Comparison of ENCODE assay signal across 3 cellular contexts in the genomic region with DNA sequence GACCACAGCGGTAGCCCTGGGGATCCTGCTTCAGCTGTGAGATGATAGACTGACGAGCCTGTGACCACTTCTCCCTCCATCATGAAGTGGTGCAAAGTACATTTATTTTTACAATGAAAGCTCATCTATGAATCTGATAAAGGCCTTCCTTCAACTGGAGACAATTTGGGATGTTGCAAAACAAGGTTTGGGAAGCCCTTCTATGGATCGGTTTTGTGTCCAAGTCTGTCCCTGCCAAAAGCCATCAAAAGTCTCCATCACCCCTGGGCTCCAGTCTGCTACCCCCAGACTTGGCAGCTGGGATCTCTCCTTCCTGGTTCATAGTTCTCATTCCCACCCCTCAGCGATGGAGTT.
TF ChIP-seq lines count a peak whose summit lies in the region.

No MANE protein-coding gene starts in this region.

TF ChIP-seq in SK-N-SH, 30 proteins besides CTCF, POLR2A, EP300 and RAD21:
- peak; percentile 1; the same call in 1 of the 2 replicates for TF ChIP-seq JUND (IDR thresholded peaks at IDR 0.05)
- peak; percentile 23; the same call in 1 of the 2 replicates for TF ChIP-seq POLR2AphosphoS5 (IDR thresholded peaks at IDR 0.05; ENCODE audit: low read depth, low read length)
- TF ChIP-seq, protein P1, sequence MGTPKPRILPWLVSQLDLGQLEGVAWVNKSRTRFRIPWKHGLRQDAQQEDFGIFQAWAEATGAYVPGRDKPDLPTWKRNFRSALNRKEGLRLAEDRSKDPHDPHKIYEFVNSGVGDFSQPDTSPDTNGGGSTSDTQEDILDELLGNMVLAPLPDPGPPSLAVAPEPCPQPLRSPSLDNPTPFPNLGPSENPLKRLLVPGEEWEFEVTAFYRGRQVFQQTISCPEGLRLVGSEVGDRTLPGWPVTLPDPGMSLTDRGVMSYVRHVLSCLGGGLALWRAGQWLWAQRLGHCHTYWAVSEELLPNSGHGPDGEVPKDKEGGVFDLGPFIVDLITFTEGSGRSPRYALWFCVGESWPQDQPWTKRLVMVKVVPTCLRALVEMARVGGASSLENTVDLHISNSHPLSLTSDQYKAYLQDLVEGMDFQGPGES (IDR thresholded peaks at IDR 0.05; ENCODE audit: low read depth, low read length), result no peak
- TF ChIP-seq RCOR1 (IDR thresholded peaks at IDR 0.05; ENCODE audit: low read length), result no peak
- TF ChIP-seq, protein P2, sequence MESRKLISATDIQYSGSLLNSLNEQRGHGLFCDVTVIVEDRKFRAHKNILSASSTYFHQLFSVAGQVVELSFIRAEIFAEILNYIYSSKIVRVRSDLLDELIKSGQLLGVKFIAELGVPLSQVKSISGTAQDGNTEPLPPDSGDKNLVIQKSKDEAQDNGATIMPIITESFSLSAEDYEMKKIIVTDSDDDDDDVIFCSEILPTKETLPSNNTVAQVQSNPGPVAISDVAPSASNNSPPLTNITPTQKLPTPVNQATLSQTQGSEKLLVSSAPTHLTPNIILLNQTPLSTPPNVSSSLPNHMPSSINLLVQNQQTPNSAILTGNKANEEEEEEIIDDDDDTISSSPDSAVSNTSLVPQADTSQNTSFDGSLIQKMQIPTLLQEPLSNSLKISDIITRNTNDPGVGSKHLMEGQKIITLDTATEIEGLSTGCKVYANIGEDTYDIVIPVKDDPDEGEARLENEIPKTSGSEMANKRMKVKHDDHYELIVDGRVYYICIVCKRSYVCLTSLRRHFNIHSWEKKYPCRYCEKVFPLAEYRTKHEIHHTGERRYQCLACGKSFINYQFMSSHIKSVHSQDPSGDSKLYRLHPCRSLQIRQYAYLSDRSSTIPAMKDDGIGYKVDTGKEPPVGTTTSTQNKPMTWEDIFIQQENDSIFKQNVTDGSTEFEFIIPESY (IDR thresholded peaks at IDR 0.05; ENCODE audit: borderline replicate concordance, low read depth), result peak; percentile 18; the same call in 1 of the 2 replicates
- 0 out of 2 replicates have a peak, but pooled peaks have one; percentile 7 for TF ChIP-seq SIN3A (IDR thresholded peaks at IDR 0.05; ENCODE audit: borderline replicate concordance, low read depth, low read length)

TF ChIP-seq in SK-N-SH treated with all-trans-retinoic acid at 6 μM for 48 hours, 23 proteins besides CTCF, POLR2A, EP300 and RAD21:
- TF ChIP-seq ZNF8 (CRISPR knock-in tag; IDR thresholded peaks at IDR 0.05) (no peak), ISL1 (CRISPR knock-in tag; IDR thresholded peaks at IDR 0.05) (no peak), ARNTL (CRISPR knock-in tag; IDR thresholded peaks at IDR 0.05; ENCODE audit: borderline replicate concordance, low read depth) (no peak), ZFP30 (CRISPR knock-in tag; IDR thresholded peaks at IDR 0.05) (no peak), OSR1 (CRISPR knock-in tag; IDR thresholded peaks at IDR 0.05) (no peak), ZNF565 (CRISPR knock-in tag; conservative IDR thresholded peaks at IDR 0.05; ENCODE audit: low read depth) (no peak), ESRRG (CRISPR knock-in tag; IDR thresholded peaks at IDR 0.05) (no peak), GLIS3 (CRISPR knock-in tag; IDR thresholded peaks at IDR 0.05) (no peak), RARB (CRISPR knock-in tag; IDR thresholded peaks at IDR 0.05) (no peak), SNAI2 (CRISPR knock-in tag; IDR thresholded peaks at IDR 0.05) (no peak), ZNF70 (CRISPR knock-in tag; IDR thresholded peaks at IDR 0.05) (no peak)
- TF ChIP-seq, protein P3, sequence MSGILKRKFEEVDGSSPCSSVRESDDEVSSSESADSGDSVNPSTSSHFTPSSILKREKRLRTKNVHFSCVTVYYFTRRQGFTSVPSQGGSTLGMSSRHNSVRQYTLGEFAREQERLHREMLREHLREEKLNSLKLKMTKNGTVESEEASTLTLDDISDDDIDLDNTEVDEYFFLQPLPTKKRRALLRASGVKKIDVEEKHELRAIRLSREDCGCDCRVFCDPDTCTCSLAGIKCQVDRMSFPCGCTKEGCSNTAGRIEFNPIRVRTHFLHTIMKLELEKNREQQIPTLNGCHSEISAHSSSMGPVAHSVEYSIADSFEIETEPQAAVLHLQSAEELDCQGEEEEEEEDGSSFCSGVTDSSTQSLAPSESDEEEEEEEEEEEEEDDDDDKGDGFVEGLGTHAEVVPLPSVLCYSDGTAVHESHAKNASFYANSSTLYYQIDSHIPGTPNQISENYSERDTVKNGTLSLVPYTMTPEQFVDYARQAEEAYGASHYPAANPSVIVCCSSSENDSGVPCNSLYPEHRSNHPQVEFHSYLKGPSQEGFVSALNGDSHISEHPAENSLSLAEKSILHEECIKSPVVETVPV (CRISPR knock-in tag; IDR thresholded peaks at IDR 0.05), result no peak

TF ChIP-seq in GM23338, 12 proteins besides CTCF, POLR2A, EP300 and RAD21:
- TF ChIP-seq NANOG (IDR thresholded peaks at IDR 0.05; ENCODE audit: borderline replicate concordance) (no peak), POLR2AphosphoS5 (IDR thresholded peaks at IDR 0.05; ENCODE audit: low read depth) (no peak; the same call in 1 of the 2 replicates), EZH2 (IDR thresholded peaks at IDR 0.05; ENCODE audit: low read depth, unreplicated experiment) (no peak), ZNF331 (CRISPR knock-in tag; IDR thresholded peaks at IDR 0.05; ENCODE audit: low read depth) (no peak), ZNF114 (CRISPR knock-in tag; IDR thresholded peaks at IDR 0.05) (no peak)
- TF ChIP-seq, protein P4, sequence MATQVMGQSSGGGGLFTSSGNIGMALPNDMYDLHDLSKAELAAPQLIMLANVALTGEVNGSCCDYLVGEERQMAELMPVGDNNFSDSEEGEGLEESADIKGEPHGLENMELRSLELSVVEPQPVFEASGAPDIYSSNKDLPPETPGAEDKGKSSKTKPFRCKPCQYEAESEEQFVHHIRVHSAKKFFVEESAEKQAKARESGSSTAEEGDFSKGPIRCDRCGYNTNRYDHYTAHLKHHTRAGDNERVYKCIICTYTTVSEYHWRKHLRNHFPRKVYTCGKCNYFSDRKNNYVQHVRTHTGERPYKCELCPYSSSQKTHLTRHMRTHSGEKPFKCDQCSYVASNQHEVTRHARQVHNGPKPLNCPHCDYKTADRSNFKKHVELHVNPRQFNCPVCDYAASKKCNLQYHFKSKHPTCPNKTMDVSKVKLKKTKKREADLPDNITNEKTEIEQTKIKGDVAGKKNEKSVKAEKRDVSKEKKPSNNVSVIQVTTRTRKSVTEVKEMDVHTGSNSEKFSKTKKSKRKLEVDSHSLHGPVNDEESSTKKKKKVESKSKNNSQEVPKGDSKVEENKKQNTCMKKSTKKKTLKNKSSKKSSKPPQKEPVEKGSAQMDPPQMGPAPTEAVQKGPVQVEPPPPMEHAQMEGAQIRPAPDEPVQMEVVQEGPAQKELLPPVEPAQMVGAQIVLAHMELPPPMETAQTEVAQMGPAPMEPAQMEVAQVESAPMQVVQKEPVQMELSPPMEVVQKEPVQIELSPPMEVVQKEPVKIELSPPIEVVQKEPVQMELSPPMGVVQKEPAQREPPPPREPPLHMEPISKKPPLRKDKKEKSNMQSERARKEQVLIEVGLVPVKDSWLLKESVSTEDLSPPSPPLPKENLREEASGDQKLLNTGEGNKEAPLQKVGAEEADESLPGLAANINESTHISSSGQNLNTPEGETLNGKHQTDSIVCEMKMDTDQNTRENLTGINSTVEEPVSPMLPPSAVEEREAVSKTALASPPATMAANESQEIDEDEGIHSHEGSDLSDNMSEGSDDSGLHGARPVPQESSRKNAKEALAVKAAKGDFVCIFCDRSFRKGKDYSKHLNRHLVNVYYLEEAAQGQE (IDR thresholded peaks at IDR 0.05; ENCODE audit: unreplicated experiment), result no peak
- TF ChIP-seq, protein P5, sequence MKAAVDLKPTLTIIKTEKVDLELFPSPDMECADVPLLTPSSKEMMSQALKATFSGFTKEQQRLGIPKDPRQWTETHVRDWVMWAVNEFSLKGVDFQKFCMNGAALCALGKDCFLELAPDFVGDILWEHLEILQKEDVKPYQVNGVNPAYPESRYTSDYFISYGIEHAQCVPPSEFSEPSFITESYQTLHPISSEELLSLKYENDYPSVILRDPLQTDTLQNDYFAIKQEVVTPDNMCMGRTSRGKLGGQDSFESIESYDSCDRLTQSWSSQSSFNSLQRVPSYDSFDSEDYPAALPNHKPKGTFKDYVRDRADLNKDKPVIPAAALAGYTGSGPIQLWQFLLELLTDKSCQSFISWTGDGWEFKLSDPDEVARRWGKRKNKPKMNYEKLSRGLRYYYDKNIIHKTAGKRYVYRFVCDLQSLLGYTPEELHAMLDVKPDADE (IDR thresholded peaks at IDR 0.05), result no peak
